Comparison of ENCODE assay signal across 20 cellular contexts in genomic region chr1:201761871-201762270, GRCh38.
DNase-seq lines count a peak whose midpoint lies in the region; TF ChIP-seq lines count a peak whose summit lies in the region.
"Had no signal": no experiment of that assay in that cellular context is flagged by ENCODE, and none has a peak within 500 bp of the region (broad histone marks: within the 10 kb centered on the region; RNA-seq: fewer than 3 reads in every experiment).

No MANE protein-coding gene starts in this region.

- peaks cover 100% of the 10 kb centered on the region for H3K79me2 ChIP-seq in neural progenitor cell (ENCODE audit: low read depth)

- CTCF ChIA-PET in activated naive CD4-positive, alpha-beta T cell treated with anti-CD3 and anti-CD28 coated beads, Interleukin-2, amount 10 ng/mL, durations not matched to agents 7 days and 5 days (lab: Charles Lee): no interaction called here

- H3K27me3 ChIP-seq in left ventricle myocardium inferior (ENCODE audit: low read depth) (no peaks in the 10 kb centered on the region), neural progenitor cell (no peaks in the 10 kb centered on the region)
- no peaks in the 10 kb centered on the region for H3K27me3 ChIP-seq in effector memory CD4-positive, alpha-beta T cell (replicated peaks; ENCODE audit: control insufficient read depth, insufficient read depth, low read length, poor library complexity, severe bottlenecking)
- H3K27me3 ChIP-seq: breast epithelium, esophagus muscularis mucosa, gastroesophageal sphincter, uterus had no signal

- H3K36me3 Mint-ChIP-seq in neural progenitor cell: peaks cover 29% of the 10 kb centered on the region
- no peaks in the 10 kb centered on the region for H3K36me3 Mint-ChIP-seq in activated naive CD4-positive, alpha-beta T cell treated with anti-CD3 and anti-CD28 coated beads, Interleukin-2, amount 10 ng/mL, durations not matched to agents 7 days and 5 days
- H3K36me3 Mint-ChIP-seq: activated naive CD8-positive, alpha-beta T cell treated with anti-CD3 and anti-CD28 coated beads, Interleukin-2, amount 10 ng/mL, durations not matched to agents 7 days and 5 days; IgD-negative memory B cell had no signal

- TF ChIP-seq CTCF in left ventricle myocardium inferior (IDR thresholded peaks at IDR 0.05; ENCODE audit: borderline replicate concordance) (no peak), neural progenitor cell (IDR thresholded peaks at IDR 0.05) (no peak)

- peaks cover 63% of the 10 kb centered on the region for H3F3A ChIP-seq in neural progenitor cell (ENCODE audit: low read depth)

- DNase-seq in left ventricle myocardium inferior (no peak), cardiac septum (ENCODE audit: low spot score) (no peak), caudate nucleus (lab: John Stamatoyannopoulos, UW) (no peak), neural progenitor cell (ENCODE audit: low spot score) (no peak), NCI-H2227 (lab: John Stamatoyannopoulos, UW; ENCODE audit: unreplicated experiment) (no peak), NCI-H2171 treated with DMSO at 0.1 percent for 48 hours (lab: John Stamatoyannopoulos, UW) (no peak)
- DNase-seq in effector memory CD4-positive, alpha-beta T cell: no peak
- DNase-seq in activated naive CD4-positive, alpha-beta T cell treated with anti-CD3 and anti-CD28 coated beads, Interleukin-2, amount 10 ng/mL, durations not matched to agents 7 days and 5 days: no peak
- DNase-seq: activated CD4-positive, alpha-beta T cell treated with anti-CD3 and anti-CD28 coated beads for 4 hours; activated naive CD8-positive, alpha-beta T cell treated with anti-CD3 and anti-CD28 coated beads, Interleukin-2, amount 10 ng/mL, durations not matched to agents 7 days and 5 days; HCEC 1CT; MM.1S; NCI-H1436 treated with DMSO at 0.1 percent for 48 hours; uterus had no signal

- peak overlapping the region; percentile 58 for H3K4me2 ChIP-seq in neural progenitor cell
- H3K4me2 ChIP-seq: A549 had no signal

- H4K20me1 ChIP-seq in neural progenitor cell (ENCODE audit: low read depth): no peaks in the 10 kb centered on the region

- H3K36me3 ChIP-seq in left ventricle myocardium inferior: no peaks in the 10 kb centered on the region
- peaks cover 17% of the 10 kb centered on the region for H3K36me3 ChIP-seq in neural progenitor cell
- no peaks in the 10 kb centered on the region for H3K36me3 ChIP-seq in effector memory CD4-positive, alpha-beta T cell (ENCODE audit: control insufficient read depth, insufficient read depth, low read length)
- H3K36me3 ChIP-seq: breast epithelium, esophagus muscularis mucosa, gastroesophageal sphincter, uterus had no signal

- intact Hi-C loops in left ventricle myocardium inferior (cut with micrococcal nuclease): no loop called here
- intact Hi-C loops in cardiac septum (cut with DNase I): no loop called here

- peak overlapping the region; percentile 36 for H3K4me3 Mint-ChIP-seq in neural progenitor cell
- H3K4me3 Mint-ChIP-seq in activated naive CD4-positive, alpha-beta T cell treated with anti-CD3 and anti-CD28 coated beads, Interleukin-2, amount 10 ng/mL, durations not matched to agents 7 days and 5 days: no peak overlapping the region
- H3K4me3 Mint-ChIP-seq: activated naive CD8-positive, alpha-beta T cell treated with anti-CD3 and anti-CD28 coated beads, Interleukin-2, amount 10 ng/mL, durations not matched to agents 7 days and 5 days; activated T-helper 1 cell treated with anti-CD3 and anti-CD28 coated beads, Interleukin-12 subunit alpha, Interleukin-12 subunit beta, Interleukin-2, Interleukin-4 antibody, amounts not matched to agents 30 ng/mL and 10 ng/mL and 1 ng/mL, durations not matched to agents 14 hours and 24 hours and 36 hours; IgD-negative memory B cell had no signal

- peaks cover 66% of the 10 kb centered on the region for H3K4me1 Mint-ChIP-seq in neural progenitor cell
- H3K4me1 Mint-ChIP-seq in activated naive CD4-positive, alpha-beta T cell treated with anti-CD3 and anti-CD28 coated beads, Interleukin-2, amount 10 ng/mL, durations not matched to agents 7 days and 5 days: peaks cover 5% of the 10 kb centered on the region

- no peak overlapping the region for H3K4me3 ChIP-seq in left ventricle myocardium inferior
- H3K4me3 ChIP-seq in neural progenitor cell: no peak overlapping the region
- H3K4me3 ChIP-seq in effector memory CD4-positive, alpha-beta T cell (ENCODE audit: insufficient read depth, low read depth, low read length, poor library complexity, severe bottlenecking): no peak overlapping the region
- H3K4me3 ChIP-seq: A549, breast epithelium, esophagus muscularis mucosa, gastroesophageal sphincter, uterus had no signal

- H3K27ac ChIP-seq in left ventricle myocardium inferior (replicated peaks): peak overlapping the region; percentile 70
- H3K27ac ChIP-seq in caudate nucleus (ENCODE audit: low read depth, low read length): peak overlapping the region; percentile 16
- peak overlapping the region; percentile 96 for H3K27ac ChIP-seq in neural progenitor cell
- no peak overlapping the region for H3K27ac ChIP-seq in effector memory CD4-positive, alpha-beta T cell (ENCODE audit: insufficient read depth, low read length, poor library complexity, severe bottlenecking)
- H3K27ac ChIP-seq: esophagus muscularis mucosa, gastroesophageal sphincter had no signal

- H3K9ac ChIP-seq in neural progenitor cell: no peak overlapping the region

- peaks cover 4% of the 10 kb centered on the region for H3K9me3 Mint-ChIP-seq in neural progenitor cell
- no peaks in the 10 kb centered on the region for H3K9me3 Mint-ChIP-seq in activated naive CD4-positive, alpha-beta T cell treated with anti-CD3 and anti-CD28 coated beads, Interleukin-2, amount 10 ng/mL, durations not matched to agents 7 days and 5 days
- H3K9me3 Mint-ChIP-seq: activated naive CD8-positive, alpha-beta T cell treated with anti-CD3 and anti-CD28 coated beads, Interleukin-2, amount 10 ng/mL, durations not matched to agents 7 days and 5 days; activated T-helper 1 cell treated with anti-CD3 and anti-CD28 coated beads, Interleukin-12 subunit alpha, Interleukin-12 subunit beta, Interleukin-2, Interleukin-4 antibody, amounts not matched to agents 30 ng/mL and 10 ng/mL and 1 ng/mL, durations not matched to agents 14 hours and 24 hours and 36 hours; IgD-negative memory B cell had no signal

- H3K27me3 Mint-ChIP-seq in neural progenitor cell (ENCODE audit: insufficient read depth, low read depth): no peaks in the 10 kb centered on the region
- peaks cover 6% of the 10 kb centered on the region for H3K27me3 Mint-ChIP-seq in activated naive CD4-positive, alpha-beta T cell treated with anti-CD3 and anti-CD28 coated beads, Interleukin-2, amount 10 ng/mL, durations not matched to agents 7 days and 5 days
- H3K27me3 Mint-ChIP-seq: activated naive CD8-positive, alpha-beta T cell treated with anti-CD3 and anti-CD28 coated beads, Interleukin-2, amount 10 ng/mL, durations not matched to agents 7 days and 5 days had no signal

- H3K4me1 ChIP-seq in left ventricle myocardium inferior (peaks cover 100% of the 10 kb centered on the region), neural progenitor cell (peaks cover 79% of the 10 kb centered on the region)
- H3K4me1 ChIP-seq in effector memory CD4-positive, alpha-beta T cell (ENCODE audit: control insufficient read depth, insufficient read depth, low read length, poor library complexity, severe bottlenecking): no peaks in the 10 kb centered on the region
- H3K4me1 ChIP-seq: breast epithelium had no signal

- H2AFZ ChIP-seq in neural progenitor cell (replicated peaks): no peak overlapping the region

- H3K27ac Mint-ChIP-seq in neural progenitor cell: peak overlapping the region; percentile 87
- H3K27ac Mint-ChIP-seq in activated naive CD4-positive, alpha-beta T cell treated with anti-CD3 and anti-CD28 coated beads, Interleukin-2, amount 10 ng/mL, durations not matched to agents 7 days and 5 days: no peak overlapping the region
- H3K27ac Mint-ChIP-seq: activated naive CD8-positive, alpha-beta T cell treated with anti-CD3 and anti-CD28 coated beads, Interleukin-2, amount 10 ng/mL, durations not matched to agents 7 days and 5 days; activated T-helper 1 cell treated with anti-CD3 and anti-CD28 coated beads, Interleukin-12 subunit alpha, Interleukin-12 subunit beta, Interleukin-2, Interleukin-4 antibody, amounts not matched to agents 30 ng/mL and 10 ng/mL and 1 ng/mL, durations not matched to agents 14 hours and 24 hours and 36 hours; IgD-negative memory B cell had no signal

- H3K9me3 ChIP-seq in left ventricle myocardium inferior (replicated peaks): no peaks in the 10 kb centered on the region
- no peaks in the 10 kb centered on the region for H3K9me3 ChIP-seq in neural progenitor cell (ENCODE audit: low read depth)
- H3K9me3 ChIP-seq in effector memory CD4-positive, alpha-beta T cell (ENCODE audit: control insufficient read depth, low read length): no peaks in the 10 kb centered on the region
- H3K9me3 ChIP-seq: A549, breast epithelium, esophagus muscularis mucosa, gastroesophageal sphincter, uterus had no signal
